Comparison of ENCODE assay signal across 9 cellular contexts in genomic region chr12:124861492-124861891, GRCh38. TPM values are rescaled to one million over a fixed set of nuclear protein-coding genes. Genes with fewer than 3 reads are reported as not detected.
A peak's percentile ranks its signal among the peaks of the same experiment; 100 is the strongest.
DNase-seq lines count a peak whose midpoint lies in the region; ATAC-seq and TF ChIP-seq lines count a peak whose summit lies in the region.
"Had no signal": no experiment of that assay in that cellular context is flagged by ENCODE, and none has a peak within 500 bp of the region (broad histone marks: within the 10 kb centered on the region; RNA-seq: fewer than 3 reads in every experiment).

No MANE protein-coding gene starts in this region.

- H3K36me3 ChIP-seq in gastrocnemius medialis = no peaks in the 10 kb centered on the region

- peaks cover 24% of the 10 kb centered on the region for H3K4me1 Mint-ChIP-seq in stimulated activated naive CD8-positive, alpha-beta T cell treated with anti-CD3 and anti-CD28 coated beads, Interleukin-15, Interleukin-2, amounts not matched to agents 100 ng/mL and 50 ng/mL, for 24 hours (ENCODE audit: low read depth)
- H3K4me1 Mint-ChIP-seq in stimulated activated naive CD8-positive, alpha-beta T cell treated with anti-CD3 and anti-CD28 coated beads, Interleukin-15, amount 100 ng/mL, for 72 hours = peaks cover 27% of the 10 kb centered on the region
- H3K4me1 Mint-ChIP-seq in brain (peaks cover 52% of the 10 kb centered on the region), mesothelial cell of epicardium (peaks cover 14% of the 10 kb centered on the region)
- H3K4me1 Mint-ChIP-seq in activated naive CD4-positive, alpha-beta T cell treated with anti-CD3 and anti-CD28 coated beads, Interleukin-2, amount 10 ng/mL, durations not matched to agents 7 days and 5 days = peaks cover 16% of the 10 kb centered on the region

- no peak overlapping the region for H3K27ac Mint-ChIP-seq in stimulated activated naive CD8-positive, alpha-beta T cell treated with anti-CD3 and anti-CD28 coated beads, Interleukin-15, Interleukin-2, amounts not matched to agents 100 ng/mL and 50 ng/mL, for 24 hours
- H3K27ac Mint-ChIP-seq in stimulated activated naive CD8-positive, alpha-beta T cell treated with anti-CD3 and anti-CD28 coated beads, Interleukin-15, amount 100 ng/mL, for 72 hours = no peak overlapping the region
- H3K27ac Mint-ChIP-seq in brain = peak overlapping the region; percentile 5 to 95 (median 84)
- no peak overlapping the region for H3K27ac Mint-ChIP-seq in activated naive CD4-positive, alpha-beta T cell treated with anti-CD3 and anti-CD28 coated beads, Interleukin-2, amount 10 ng/mL, durations not matched to agents 7 days and 5 days
- H3K27ac Mint-ChIP-seq in mesothelial cell of epicardium = no peak overlapping the region
- H3K27ac Mint-ChIP-seq: activated CD4-positive, alpha-beta T cell treated with anti-CD3 and anti-CD28 coated beads, Interleukin-2, amount 10 ng/mL, durations not matched to agents 24 days and 14 days had no signal

- no peak for ATAC-seq in stimulated activated naive CD8-positive, alpha-beta T cell treated with anti-CD3 and anti-CD28 coated beads, Interleukin-15, amount 100 ng/mL, for 72 hours
- ATAC-seq in gastrocnemius medialis = no peak

- peaks cover 7 to 23% of the 10 kb centered on the region in 2 donors for H3K4me1 ChIP-seq in gastrocnemius medialis

- H3K9me3 Mint-ChIP-seq in stimulated activated naive CD8-positive, alpha-beta T cell treated with anti-CD3 and anti-CD28 coated beads, Interleukin-15, Interleukin-2, amounts not matched to agents 100 ng/mL and 50 ng/mL, for 24 hours = no peaks in the 10 kb centered on the region
- no peaks in the 10 kb centered on the region for H3K9me3 Mint-ChIP-seq in stimulated activated naive CD8-positive, alpha-beta T cell treated with anti-CD3 and anti-CD28 coated beads, Interleukin-15, amount 100 ng/mL, for 72 hours
- peaks cover 0 to 6% (median 0%) of the 10 kb centered on the region in 5 experiments for H3K9me3 Mint-ChIP-seq in brain
- no peaks in the 10 kb centered on the region for H3K9me3 Mint-ChIP-seq in activated naive CD4-positive, alpha-beta T cell treated with anti-CD3 and anti-CD28 coated beads, Interleukin-2, amount 10 ng/mL, durations not matched to agents 7 days and 5 days
- H3K9me3 Mint-ChIP-seq in mesothelial cell of epicardium = no peaks in the 10 kb centered on the region
- H3K9me3 Mint-ChIP-seq: activated CD4-positive, alpha-beta T cell treated with anti-CD3 and anti-CD28 coated beads, Interleukin-2, amount 10 ng/mL, durations not matched to agents 24 days and 14 days had no signal

- H3K36me3 Mint-ChIP-seq in stimulated activated naive CD8-positive, alpha-beta T cell treated with anti-CD3 and anti-CD28 coated beads, Interleukin-15, Interleukin-2, amounts not matched to agents 100 ng/mL and 50 ng/mL, for 24 hours (ENCODE audit: low read depth) = peaks cover 20% of the 10 kb centered on the region
- H3K36me3 Mint-ChIP-seq in brain = peaks cover 15% of the 10 kb centered on the region
- no peaks in the 10 kb centered on the region for H3K36me3 Mint-ChIP-seq in activated naive CD4-positive, alpha-beta T cell treated with anti-CD3 and anti-CD28 coated beads, Interleukin-2, amount 10 ng/mL, durations not matched to agents 7 days and 5 days
- no peaks in the 10 kb centered on the region for H3K36me3 Mint-ChIP-seq in mesothelial cell of epicardium

- no peaks in the 10 kb centered on the region for H3K27me3 Mint-ChIP-seq in stimulated activated naive CD8-positive, alpha-beta T cell treated with anti-CD3 and anti-CD28 coated beads, Interleukin-15, Interleukin-2, amounts not matched to agents 100 ng/mL and 50 ng/mL, for 24 hours
- H3K27me3 Mint-ChIP-seq in stimulated activated naive CD8-positive, alpha-beta T cell treated with anti-CD3 and anti-CD28 coated beads, Interleukin-15, amount 100 ng/mL, for 72 hours = no peaks in the 10 kb centered on the region
- H3K27me3 Mint-ChIP-seq in brain (peaks cover 10% of the 10 kb centered on the region), mesothelial cell of epicardium (ENCODE audit: low read depth) (no peaks in the 10 kb centered on the region)
- peaks cover 16% of the 10 kb centered on the region for H3K27me3 Mint-ChIP-seq in activated naive CD4-positive, alpha-beta T cell treated with anti-CD3 and anti-CD28 coated beads, Interleukin-2, amount 10 ng/mL, durations not matched to agents 7 days and 5 days

- H3K4me3 Mint-ChIP-seq in stimulated activated naive CD8-positive, alpha-beta T cell treated with anti-CD3 and anti-CD28 coated beads, Interleukin-15, Interleukin-2, amounts not matched to agents 100 ng/mL and 50 ng/mL, for 24 hours = peak overlapping the region; percentile 84
- H3K4me3 Mint-ChIP-seq in stimulated activated naive CD8-positive, alpha-beta T cell treated with anti-CD3 and anti-CD28 coated beads, Interleukin-15, amount 100 ng/mL, for 72 hours = no peak overlapping the region
- H3K4me3 Mint-ChIP-seq in brain (peak overlapping the region; percentile 86 to 93 (median 89)), mesothelial cell of epicardium (no peak overlapping the region)
- no peak overlapping the region for H3K4me3 Mint-ChIP-seq in activated naive CD4-positive, alpha-beta T cell treated with anti-CD3 and anti-CD28 coated beads, Interleukin-2, amount 10 ng/mL, durations not matched to agents 7 days and 5 days

- TF ChIP-seq CTCF in brain (conservative IDR thresholded peaks at IDR 0.05) (no peak), gastrocnemius medialis (IDR thresholded peaks at IDR 0.05 in 4 of 5, conservative IDR thresholded peaks at IDR 0.05 in 1 of 5) (no peak), mesothelial cell of epicardium (IDR thresholded peaks at IDR 0.05; ENCODE audit: unreplicated experiment) (no peak)

- no peak for DNase-seq in stimulated activated naive CD8-positive, alpha-beta T cell treated with anti-CD3 and anti-CD28 coated beads, Interleukin-15, amount 100 ng/mL, for 72 hours
- DNase-seq in gastrocnemius medialis (no peak), activated gamma-delta T cell treated with Interleukin-2 at 50 U/mL for 16 hours (no peak), mesothelial cell of epicardium (ENCODE audit: low spot score in 2 of 2, unreplicated experiment in 2 of 2) (no peak)
- no peak for DNase-seq in activated naive CD4-positive, alpha-beta T cell treated with anti-CD3 and anti-CD28 coated beads, Interleukin-2, amount 10 ng/mL, durations not matched to agents 7 days and 5 days
- DNase-seq: activated CD4-positive, alpha-beta T cell treated with anti-CD3 and anti-CD28 coated beads, Interleukin-2, amount 10 ng/mL, durations not matched to agents 24 days and 14 days had no signal

- no peak for TF ChIP-seq POLR2A in gastrocnemius medialis (IDR thresholded peaks at IDR 0.05)

- H3K9me3 ChIP-seq in gastrocnemius medialis = no peaks in the 10 kb centered on the region

- peak overlapping the region; percentile 38 for H3K27ac ChIP-seq in layer of hippocampus (ENCODE audit: low read depth, low read length)
- no peak overlapping the region for H3K27ac ChIP-seq in gastrocnemius medialis

- intact Hi-C loops in gastrocnemius medialis (cut with DNase I; ENCODE audit: low total_unique reads) = no loop called here

- in situ Hi-C loops in gastrocnemius medialis (cut with MboI; ENCODE audit: low sequenced_read_pairs in 4 of 4) = no loop called here

- no peaks in the 10 kb centered on the region for H3K27me3 ChIP-seq in layer of hippocampus (ENCODE audit: control insufficient read depth, insufficient read depth, low read length)
- H3K27me3 ChIP-seq in gastrocnemius medialis = no peaks in the 10 kb centered on the region

- CTCF ChIA-PET in activated naive CD4-positive, alpha-beta T cell treated with anti-CD3 and anti-CD28 coated beads, Interleukin-2, amount 10 ng/mL, durations not matched to agents 7 days and 5 days (lab: Charles Lee) = interaction anchor here (1.1 kb wide), 1 partner anchor 45 kb away, joined by 3 read pairs; no protein-coding TSS in a partner anchor

- H3K4me3 ChIP-seq in gastrocnemius medialis = no peak overlapping the region

RNA-seq across cellular contexts. Expression of gene SCARB1, which starts 2.2 kb away (rescaled TPM):
- 44.7 TPM for polyA plus RNA-seq in brain (ENCODE audit: insufficient read depth, low read depth, low replicate concordance)
- total RNA-seq in gastrocnemius medialis = 1 to 10 TPM; 5.4 to 8.7 (median 6.2) TPM
- total RNA-seq in mesothelial cell of epicardium = 40.2 to 43.3 TPM (median 40.4 TPM) in 3 replicates

RNA-seq across cellular contexts. Expression of gene UBC, which starts 53.0 kb away (rescaled TPM):
- polyA plus RNA-seq in brain (ENCODE audit: insufficient read depth, low read depth, low replicate concordance) = 912 TPM
- total RNA-seq in gastrocnemius medialis (over 10,000 TPM in 2 of 4 donors, 1,000 to 10,000 TPM in 2; 3,173 to 12,805 (median 9,048) TPM), mesothelial cell of epicardium (718 to 741 TPM (median 720 TPM) in 3 replicates)

Comparison
In these comparisons a context has a peak if more than half of its experiments do, and no peak if none do; other contexts are left out.
1. H3K4me3 Mint-ChIP-seq: peak in stimulated activated naive CD8-positive, alpha-beta T cell treated with anti-CD3 and anti-CD28 coated beads, Interleukin-15, Interleukin-2, amounts not matched to agents 100 ng/mL and 50 ng/mL, for 24 hours (single experiment) and brain (5 of 5); none in stimulated activated naive CD8-positive, alpha-beta T cell treated with anti-CD3 and anti-CD28 coated beads, Interleukin-15, amount 100 ng/mL, for 72 hours (0 of 2), activated naive CD4-positive, alpha-beta T cell treated with anti-CD3 and anti-CD28 coated beads, Interleukin-2, amount 10 ng/mL, durations not matched to agents 7 days and 5 days (single experiment) and mesothelial cell of epicardium (single experiment).
2. H3K27ac Mint-ChIP-seq: peak in brain (5 of 5); none in stimulated activated naive CD8-positive, alpha-beta T cell treated with anti-CD3 and anti-CD28 coated beads, Interleukin-15, Interleukin-2, amounts not matched to agents 100 ng/mL and 50 ng/mL, for 24 hours (single experiment), stimulated activated naive CD8-positive, alpha-beta T cell treated with anti-CD3 and anti-CD28 coated beads, Interleukin-15, amount 100 ng/mL, for 72 hours (0 of 2), activated naive CD4-positive, alpha-beta T cell treated with anti-CD3 and anti-CD28 coated beads, Interleukin-2, amount 10 ng/mL, durations not matched to agents 7 days and 5 days (single experiment) and mesothelial cell of epicardium (single experiment).